18 cellular contexts compared by ENCODE assay signal in the genomic region with DNA sequence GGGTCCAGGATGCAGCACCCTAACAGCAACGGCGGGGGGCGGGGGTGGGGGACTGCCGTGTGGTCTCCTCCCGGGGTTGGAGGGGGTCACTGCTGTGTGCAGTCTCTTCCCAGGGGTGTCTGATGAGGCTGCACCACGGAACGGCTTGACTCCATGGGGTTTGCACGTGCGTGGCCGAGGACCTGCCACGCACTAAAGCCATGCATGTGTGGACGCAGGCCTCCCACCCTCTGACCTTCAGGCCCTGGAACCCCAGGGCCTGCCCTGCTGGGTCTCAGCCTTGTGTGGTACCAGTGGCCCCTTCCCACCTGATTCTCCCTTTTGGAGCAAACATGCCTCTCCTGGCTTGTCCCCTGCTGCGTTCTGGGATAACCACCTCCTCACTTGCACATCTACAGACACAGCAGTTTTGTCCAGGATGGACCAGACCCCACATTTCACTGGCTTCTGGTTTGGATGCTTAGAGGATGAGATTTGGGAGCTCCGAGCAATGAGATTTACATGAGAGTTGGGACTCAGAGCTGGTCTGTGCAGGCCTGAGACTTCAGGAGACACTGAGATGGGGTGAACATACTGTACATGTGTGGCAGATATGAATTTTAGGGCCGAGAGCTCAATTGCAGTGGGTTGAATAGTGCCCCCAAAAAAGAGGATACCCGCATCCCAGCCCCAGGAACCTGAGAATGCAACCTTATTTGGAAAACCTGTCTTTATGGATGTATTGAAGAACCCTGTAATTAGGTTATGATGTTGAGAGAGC. TPM values are rescaled to one million over a fixed set of nuclear protein-coding genes. Genes with fewer than 3 reads are reported as not detected.
DNase-seq lines count a peak whose midpoint lies in the region; ATAC-seq and TF ChIP-seq lines count a peak whose summit lies in the region.
"Had no signal": no experiment of that assay in that cellular context is flagged by ENCODE, and none has a peak within 500 bp of the region (broad histone marks: within the 10 kb centered on the region; RNA-seq: fewer than 3 reads in every experiment).

No MANE protein-coding gene starts in this region.

- ATAC-seq in Right ventricle myocardium inferior: no peak
- ATAC-seq in left ventricle myocardium superior: no peak
- no peak for ATAC-seq in HG02678 (IDR thresholded peaks at IDR 0.05; ENCODE audit: unreplicated experiment)

- no peaks in the 10 kb centered on the region for H3K9me3 Mint-ChIP-seq in endothelial cell (ENCODE audit: unreplicated experiment)
- H3K9me3 Mint-ChIP-seq: CD4-positive, alpha-beta memory T cell had no signal

- no peak overlapping the region for H3K4me2 ChIP-seq in neuronal stem cell (ENCODE audit: insufficient read depth, low read length, poor library complexity, severe bottlenecking)
- H3K4me2 ChIP-seq: KMS-11 had no signal

- H3K23ac ChIP-seq in neuronal stem cell (ENCODE audit: low read depth, low read length, poor library complexity): peak overlapping the region; percentile 8

- no peak overlapping the region for H3K4ac ChIP-seq in neuronal stem cell (ENCODE audit: low read length)

- peak overlapping the region; percentile 70 for H3K27ac Mint-ChIP-seq in endothelial cell (ENCODE audit: unreplicated experiment)
- H3K27ac Mint-ChIP-seq: HFFc6 had no signal

- H3K18ac ChIP-seq in neuronal stem cell (ENCODE audit: low read length): no peak overlapping the region

- H3K4me1 ChIP-seq in HEK293 (ENCODE audit: control insufficient read depth, insufficient read depth, low read length): no peaks in the 10 kb centered on the region
- peaks cover 0 to 2% of the 10 kb centered on the region in 2 donors for H3K4me1 ChIP-seq in neuronal stem cell (ENCODE audit: control insufficient read depth in 2 of 2, insufficient read depth in 1 of 2, low read depth in 1 of 2, low read length in 2 of 2)

- H3K27me3 ChIP-seq in neuronal stem cell (ENCODE audit: control insufficient read depth in 3 of 3, insufficient read depth in 3 of 3, low read depth in 1 of 3, low read length in 3 of 3): no peaks in the 10 kb centered on the region
- H3K27me3 ChIP-seq: BLaER1 had no signal

- H2BK120ac ChIP-seq in neuronal stem cell (ENCODE audit: low read depth, low read length): no peak overlapping the region

- H3K9ac ChIP-seq in neuronal stem cell (ENCODE audit: low read depth, low read length, poor library complexity): no peak overlapping the region
- H3K9ac ChIP-seq: BLaER1, KMS-11 had no signal

- H4K8ac ChIP-seq in neuronal stem cell (ENCODE audit: low read depth, low read length): no peak overlapping the region

- intact Hi-C loops in Right ventricle myocardium inferior (cut with DNase I): no loop called here
- intact Hi-C loops in left ventricle myocardium superior (cut with micrococcal nuclease): no loop called here

- peaks cover 17% of the 10 kb centered on the region for H3K79me1 ChIP-seq in neuronal stem cell (ENCODE audit: low read depth, low read length)

- WGBS in neuronal stem cell (ENCODE audit: extremely low coverage in 2 of 2, insufficient read length in 2 of 2, insufficient replicate concordance in 1 of 2), 2 donors: no CpG with 5 or more reads among the region's 16 CpGs

- peaks cover 0 to 40% of the 10 kb centered on the region in 2 experiments; a peak in 1 of 3 replicates for H3K36me3 ChIP-seq in HEK293 (ENCODE audit: control insufficient read depth in 2 of 2, insufficient read depth in 1 of 2, low read length in 2 of 2)
- peaks cover 25 to 28% of the 10 kb centered on the region in 2 donors for H3K36me3 ChIP-seq in neuronal stem cell (replicated peaks in 1 of 2; ENCODE audit: control insufficient read depth in 2 of 2, insufficient read depth in 2 of 2, low read length in 2 of 2)

- peaks cover 2% of the 10 kb centered on the region for H3K4me1 Mint-ChIP-seq in endothelial cell (ENCODE audit: unreplicated experiment)
- H3K4me1 Mint-ChIP-seq: CD4-positive, alpha-beta memory T cell had no signal

- H2AK5ac ChIP-seq in neuronal stem cell (ENCODE audit: low read depth, low read length): no peak overlapping the region

- H2BK15ac ChIP-seq in neuronal stem cell (ENCODE audit: low read length): no peak overlapping the region

- H3K4me3 ChIP-seq in HEK293 (ENCODE audit: low read depth, low read length) (no peak overlapping the region), neuronal stem cell (ENCODE audit: low read length in 2 of 2) (no peak overlapping the region)
- H3K4me3 ChIP-seq: BLaER1 had no signal

- no peaks in the 10 kb centered on the region for H3K9me3 ChIP-seq in HEK293 (ENCODE audit: control insufficient read depth, insufficient read depth, low read depth, low read length)
- peaks cover 0 to 2% of the 10 kb centered on the region in 2 donors for H3K9me3 ChIP-seq in neuronal stem cell (replicated peaks in 1 of 2; ENCODE audit: control insufficient read depth in 2 of 2, insufficient read depth in 1 of 2, low read depth in 1 of 2, low read length in 2 of 2)
- H3K9me3 ChIP-seq: BLaER1 had no signal

- H3K4me3 Mint-ChIP-seq in endothelial cell (ENCODE audit: unreplicated experiment): no peak overlapping the region
- H3K4me3 Mint-ChIP-seq: CD4-positive, alpha-beta memory T cell; HFFc6 had no signal

- no peak overlapping the region for H2BK12ac ChIP-seq in neuronal stem cell (ENCODE audit: low read length)

- DNase-seq in Right ventricle myocardium inferior (ENCODE audit: missing footprints): peak; percentile 22
- DNase-seq in left ventricle myocardium superior: no peak
- DNase-seq in endothelial cell (ENCODE audit: low spot score): no peak
- no peak for DNase-seq in neuronal stem cell (ENCODE audit: low spot score)
- no peak for DNase-seq in erythroblast (lab: John Stamatoyannopoulos, UW)
- DNase-seq: CD4-positive, alpha-beta memory T cell; DMS53; HFFc6; NCI-H1417; NCI-H187 treated with DMSO at 0.1 percent for 48 hours; NCI-H226; NCI-H524; NCI-H82; OCI-M1 had no signal

- H3K27ac ChIP-seq in HEK293 (ENCODE audit: extremely low read depth, low read depth, low read length) (no peak overlapping the region), neuronal stem cell (replicated peaks; ENCODE audit: low read length) (no peak overlapping the region)
- H3K27ac ChIP-seq: BLaER1, KMS-11 had no signal

- TF ChIP-seq CTCF in HEK293 (tag by site-specific recombination; IDR thresholded peaks at IDR 0.05) (no peak), endothelial cell (IDR thresholded peaks at IDR 0.05; ENCODE audit: unreplicated experiment) (no peak)

- no peak for TF ChIP-seq POLR2A in erythroblast (IDR thresholded peaks at IDR 0.05; ENCODE audit: low read length)

- no peak overlapping the region for H2AFZ ChIP-seq in neuronal stem cell (ENCODE audit: low read length)

- CTCF ChIA-PET in HEK293 (lab: Yijun Ruan, JAX): interaction anchor here (1.0 kb wide), 1 partner anchor 58 kb away, joined by 4 read pairs; the partner anchor contains the start of gene NKD2

- no peak overlapping the region for H2BK5ac ChIP-seq in neuronal stem cell (ENCODE audit: low read length)

- H4K91ac ChIP-seq in neuronal stem cell (ENCODE audit: low read depth, low read length, poor library complexity): no peak overlapping the region

- POLR2A ChIA-PET in HEK293 (lab: Yijun Ruan, JAX): no interaction called here

- peaks cover 4% of the 10 kb centered on the region for H3K27me3 Mint-ChIP-seq in endothelial cell (ENCODE audit: unreplicated experiment)
- H3K27me3 Mint-ChIP-seq: CD4-positive, alpha-beta memory T cell had no signal

- no peak overlapping the region for H3K14ac ChIP-seq in neuronal stem cell (ENCODE audit: low read length)

- H3K36me3 Mint-ChIP-seq in endothelial cell (ENCODE audit: low read depth, unreplicated experiment): peaks cover 6% of the 10 kb centered on the region

TF ChIP-seq in HEK293, 187 proteins besides CTCF, POLR2A, EP300 and RAD21 (continues in another document):
- 0 out of 2 replicates have a peak, but pooled peaks have one; percentile 9 for TF ChIP-seq GLIS2 (tag by site-specific recombination; IDR thresholded peaks at IDR 0.05)
- no peak for TF ChIP-seq ZNF548 (tag by site-specific recombination; IDR thresholded peaks at IDR 0.05)
- TF ChIP-seq PRDM10 (tag by site-specific recombination; IDR thresholded peaks at IDR 0.05): no peak
- TF ChIP-seq ZNF404 (tag by site-specific recombination; IDR thresholded peaks at IDR 0.05): no peak

RNA-seq across cellular contexts. Expression of gene SLC12A7, which starts 45.8 kb away (rescaled TPM):
- total RNA-seq in Right ventricle myocardium inferior: 179 TPM
- 230 TPM for total RNA-seq in left ventricle myocardium superior
- 24.5 TPM for total RNA-seq in endothelial cell (ENCODE audit: unreplicated experiment)
- polyA plus RNA-seq in neuronal stem cell (2013, experiment 1 of 2): 25.7 TPM
- 25.0 TPM for polyA plus RNA-seq in neuronal stem cell (2013, experiment 2 of 2)

RNA-seq across cellular contexts. Expression of gene NKD2, which starts 57.5 kb away (rescaled TPM):
- total RNA-seq in Right ventricle myocardium inferior: 4.4 TPM
- 3.4 TPM for total RNA-seq in left ventricle myocardium superior
- 1.8 TPM for total RNA-seq in endothelial cell (ENCODE audit: unreplicated experiment)
- polyA plus RNA-seq in neuronal stem cell (2013, experiment 1 of 2): 11.1 TPM
- polyA plus RNA-seq in neuronal stem cell (2013, experiment 2 of 2): 11.1 TPM
- total RNA-seq: CD4-positive, alpha-beta memory T cell; HFFc6 had no signal
- polyA plus RNA-seq: CD4-positive, alpha-beta memory T cell had no signal
